ENCODE assay signal across 14 cellular contexts in genomic region chr13:48874165-48874564, GRCh38.
A peak's percentile ranks its signal among the peaks of the same experiment; 100 is the strongest.
DNase-seq lines count a peak whose midpoint lies in the region; ATAC-seq and TF ChIP-seq lines count a peak whose summit lies in the region.
"Had no signal": no experiment of that assay in that cellular context is flagged by ENCODE, and none has a peak within 500 bp of the region (broad histone marks: within the 10 kb centered on the region; RNA-seq: fewer than 3 reads in every experiment).

No MANE protein-coding gene starts in this region.

- H3K9me3 Mint-ChIP-seq in endodermal cell, result peaks cover 1% of the 10 kb centered on the region
- H3K9me3 Mint-ChIP-seq: H9 had no signal

- BruUV-seq in IMR-90 (replicated peaks; lab: Mats Ljungman, UMichigan), result no TSS peak

- peaks cover 35% of the 10 kb centered on the region for H3K4me1 Mint-ChIP-seq in endodermal cell

- H2BK120ac ChIP-seq in IMR-90 (ENCODE audit: low read depth, low read length), result no peak overlapping the region

- no peak overlapping the region for H3K18ac ChIP-seq in IMR-90 (ENCODE audit: low read depth, low read length)

- peaks cover 4% of the 10 kb centered on the region for H3K27me3 Mint-ChIP-seq in endodermal cell (ENCODE audit: insufficient read depth)

- TF ChIP-seq POLR2A in IMR-90 (IDR thresholded peaks at IDR 0.05; ENCODE audit: low read depth, low read length), result no peak

- ATAC-seq in IMR-90 (ENCODE audit: low read depth) (no peak), GM21786 (IDR thresholded peaks at IDR 0.05; ENCODE audit: unreplicated experiment) (no peak), HG02623 (IDR thresholded peaks at IDR 0.05; ENCODE audit: unreplicated experiment) (no peak), HG02973 (IDR thresholded peaks at IDR 0.05; ENCODE audit: unreplicated experiment) (no peak), GM18520 (IDR thresholded peaks at IDR 0.05; ENCODE audit: unreplicated experiment) (no peak)

- H3K4ac ChIP-seq in IMR-90 (ENCODE audit: low read depth, low read length), result no peak overlapping the region

- no peak overlapping the region for H3K27ac ChIP-seq in IMR-90 (ENCODE audit: insufficient read depth, low read length)
- no peak overlapping the region for H3K27ac ChIP-seq in endodermal cell (ENCODE audit: low read depth, low read length)
- H3K27ac ChIP-seq in hepatocyte, result no peak overlapping the region

- no peaks in the 10 kb centered on the region for H3K9me1 ChIP-seq in IMR-90 (ENCODE audit: insufficient read depth, low read length)

- in situ Hi-C loops in IMR-90 (cut with MboI; ENCODE audit: low sequenced_read_pairs), result no loop called here

- no peaks in the 10 kb centered on the region for H3K9me2 ChIP-seq in hepatocyte (replicated peaks; ENCODE audit: insufficient read depth)

- H3K9ac ChIP-seq in IMR-90 (ENCODE audit: low read depth, low read length) (no peak overlapping the region), endodermal cell (ENCODE audit: extremely low read depth, low read length, poor library complexity, severe bottlenecking) (peak overlapping the region; percentile 31)

- no peak overlapping the region for H4K91ac ChIP-seq in IMR-90 (ENCODE audit: insufficient read depth, low read depth, low read length)

- no peak overlapping the region for H2AK9ac ChIP-seq in IMR-90 (replicated peaks; ENCODE audit: low read depth, low read length, poor library complexity)

- H2BK5ac ChIP-seq in IMR-90 (ENCODE audit: low read depth, low read length, poor library complexity, severe bottlenecking), result no peak overlapping the region

- no peak overlapping the region for H2BK20ac ChIP-seq in IMR-90 (ENCODE audit: low read depth, low read length)

- H4K20me1 ChIP-seq in IMR-90 (ENCODE audit: insufficient read depth, low read length) (no peaks in the 10 kb centered on the region), hepatocyte (ENCODE audit: insufficient read depth, poor library complexity, severe bottlenecking) (no peaks in the 10 kb centered on the region)

- no peak overlapping the region for H4K8ac ChIP-seq in IMR-90 (ENCODE audit: low read depth in 2 of 2, low read length in 2 of 2)

- H3K4me1 ChIP-seq in IMR-90 (ENCODE audit: control insufficient read depth, insufficient read depth, low read length), result peaks cover 2% of the 10 kb centered on the region
- H3K4me1 ChIP-seq in endodermal cell (ENCODE audit: control insufficient read depth, insufficient read depth, low read length), result peaks cover 15% of the 10 kb centered on the region
- H3K4me1 ChIP-seq in hepatocyte (ENCODE audit: insufficient read depth), result peaks cover 6% of the 10 kb centered on the region

- H3K36me3 ChIP-seq in IMR-90 (ENCODE audit: control insufficient read depth, insufficient read depth, low read length), result no peaks in the 10 kb centered on the region
- no peaks in the 10 kb centered on the region for H3K36me3 ChIP-seq in endodermal cell (ENCODE audit: control insufficient read depth, insufficient read depth, low read length)
- H3K36me3 ChIP-seq in hepatocyte (replicated peaks; ENCODE audit: insufficient read depth, low read depth), result no peaks in the 10 kb centered on the region
- H3K36me3 ChIP-seq: BE2C had no signal

- H3K79me2 ChIP-seq in hepatocyte, result no peaks in the 10 kb centered on the region

- H3K4me3 ChIP-seq in IMR-90 (ENCODE audit: insufficient read depth, low read depth, low read length), result no peak overlapping the region
- H3K4me3 ChIP-seq in endodermal cell (ENCODE audit: low read length), result peak overlapping the region; percentile 59
- H3K4me3 ChIP-seq in hepatocyte, result no peak overlapping the region

- H3K36me3 Mint-ChIP-seq in endodermal cell (ENCODE audit: low read depth), result no peaks in the 10 kb centered on the region

- TF ChIP-seq CTCF in IMR-90 (conservative IDR thresholded peaks at IDR 0.05; ENCODE audit: low read depth, low read length), result no peak
- TF ChIP-seq CTCF in endodermal cell (conservative IDR thresholded peaks at IDR 0.05), result no peak
- TF ChIP-seq CTCF in hepatocyte (IDR thresholded peaks at IDR 0.05; ENCODE audit: poor library complexity), result no peak

- DNase-seq in IMR-90, result no peak
- peak; percentile 56 for DNase-seq in endodermal cell
- DNase-seq in hepatocyte (ENCODE audit: low spot score), result peak; percentile 12
- DNase-seq: KBM-7; NCI-H1092 treated with DMSO at 0.1 percent for 48 hours; NCI-H1694; NCI-H69; NK-92 treated with Interleukin-12 subunit alpha and Interleukin-12 subunit beta, amount 100 ng/mL, for 24 hours had no signal

- no peak overlapping the region for H3K14ac ChIP-seq in IMR-90 (replicated peaks; ENCODE audit: low read depth, low read length)

- no peak for TF ChIP-seq RAD21 in IMR-90 (IDR thresholded peaks at IDR 0.05; ENCODE audit: low read length)

- intact Hi-C loops in IMR-90 (cut with micrococcal nuclease), result no loop called here

- H2BK15ac ChIP-seq in IMR-90 (ENCODE audit: low read depth, low read length), result no peak overlapping the region

- H3K4me3 Mint-ChIP-seq in endodermal cell, result peak overlapping the region; percentile 5

- peak overlapping the region; percentile 1; the same call in 1 of the 2 replicates for H2AK5ac ChIP-seq in IMR-90 (ENCODE audit: low read depth, low read length)

- CTCF ChIA-PET in IMR-90 (lab: Yijun Ruan, JAX), result no interaction called here

- no peak overlapping the region for H3K4me2 ChIP-seq in IMR-90 (ENCODE audit: low read depth, low read length)
- no peak overlapping the region for H3K4me2 ChIP-seq in hepatocyte

- WGBS in IMR-90 (ENCODE audit: extremely low coverage in 2 of 2, insufficient read length in 1 of 2), 2 experiments, result no CpG with 5 or more reads among the region's 3 CpGs
- WGBS in endodermal cell (ENCODE audit: insufficient coverage in 1 of 2, insufficient read length in 1 of 2), 2 experiments, result 66% methylated on average over 3 of the region's 3 CpGs; no CpG with 5 or more reads in 1 of the 2 experiments
- 50% methylated on average over 3 of the region's 3 CpGs for WGBS in hepatocyte (ENCODE audit: low lambda C conversion rate, missing lambda C conversion rate)

- H3K9me3 ChIP-seq in IMR-90 (ENCODE audit: control insufficient read depth, insufficient read depth, low read length) (no peaks in the 10 kb centered on the region), endodermal cell (ENCODE audit: control insufficient read depth, low read length) (peaks cover 26% of the 10 kb centered on the region), hepatocyte (ENCODE audit: low read depth) (no peaks in the 10 kb centered on the region)
- H3K9me3 ChIP-seq: BE2C had no signal

- H3K56ac ChIP-seq in IMR-90 (ENCODE audit: extremely low read depth, insufficient read depth, low read length), result no peak overlapping the region

- no peaks in the 10 kb centered on the region for H3K79me1 ChIP-seq in IMR-90 (ENCODE audit: low read depth in 1 of 2, low read length in 2 of 2)

- H2AFZ ChIP-seq in IMR-90 (replicated peaks; ENCODE audit: low read length, poor library complexity), result no peak overlapping the region
- H2AFZ ChIP-seq in hepatocyte, result no peak overlapping the region

- H3K27ac Mint-ChIP-seq in endodermal cell, result peak overlapping the region; percentile 63
- H3K27ac Mint-ChIP-seq: H9 had no signal

- H4K5ac ChIP-seq in IMR-90 (ENCODE audit: low read depth, low read length), result no peak overlapping the region

- H3K27me3 ChIP-seq in IMR-90 (ENCODE audit: control insufficient read depth, insufficient read depth, low read length) (peaks cover 13% of the 10 kb centered on the region), endodermal cell (ENCODE audit: control insufficient read depth, insufficient read depth, low read length, poor library complexity, severe bottlenecking) (peaks cover 6% of the 10 kb centered on the region), hepatocyte (peaks cover 26% of the 10 kb centered on the region)
- H3K27me3 ChIP-seq: BE2C had no signal

- POLR2A ChIA-PET in IMR-90 (lab: Charles Lee; ENCODE audit: unreplicated experiment), result no interaction called here

- H3K23ac ChIP-seq in IMR-90 (ENCODE audit: low read depth, low read length), result no peak overlapping the region

- dilution Hi-C loops in IMR-90 (cut with HindIII; ENCODE audit: low sequenced_read_pairs, unreplicated experiment), result no loop called here

TF ChIP-seq in IMR-90, 13 proteins besides CTCF, POLR2A, EP300 and RAD21:
- TF ChIP-seq MAZ (IDR thresholded peaks at IDR 0.05; ENCODE audit: borderline replicate concordance, low read depth, low read length), result no peak
- no peak for TF ChIP-seq ELK1 (IDR thresholded peaks at IDR 0.05; ENCODE audit: borderline replicate concordance, low read depth, low read length)
- TF ChIP-seq MXI1 (IDR thresholded peaks at IDR 0.05; ENCODE audit: borderline replicate concordance, low read depth, low read length), result no peak
- TF ChIP-seq CEBPB (IDR thresholded peaks at IDR 0.05; ENCODE audit: low read depth, low read length), result no peak
- TF ChIP-seq SMC3 (IDR thresholded peaks at IDR 0.05; ENCODE audit: low read depth, low read length), result no peak
- TF ChIP-seq NFE2L2 (IDR thresholded peaks at IDR 0.05; ENCODE audit: low read depth, low read length), result no peak
- TF ChIP-seq CHD1 (IDR thresholded peaks at IDR 0.05; ENCODE audit: low read depth, low read length), result no peak
- no peak for TF ChIP-seq BHLHE40 (IDR thresholded peaks at IDR 0.05; ENCODE audit: low read depth, low read length)
- TF ChIP-seq, protein P1, sequence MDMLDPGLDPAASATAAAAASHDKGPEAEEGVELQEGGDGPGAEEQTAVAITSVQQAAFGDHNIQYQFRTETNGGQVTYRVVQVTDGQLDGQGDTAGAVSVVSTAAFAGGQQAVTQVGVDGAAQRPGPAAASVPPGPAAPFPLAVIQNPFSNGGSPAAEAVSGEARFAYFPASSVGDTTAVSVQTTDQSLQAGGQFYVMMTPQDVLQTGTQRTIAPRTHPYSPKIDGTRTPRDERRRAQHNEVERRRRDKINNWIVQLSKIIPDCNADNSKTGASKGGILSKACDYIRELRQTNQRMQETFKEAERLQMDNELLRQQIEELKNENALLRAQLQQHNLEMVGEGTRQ (IDR thresholded peaks at IDR 0.05; ENCODE audit: low read depth, low read length), result no peak
- TF ChIP-seq RCOR1 (IDR thresholded peaks at IDR 0.05; ENCODE audit: insufficient replicate concordance, low read length), result no peak
- TF ChIP-seq MAFK (IDR thresholded peaks at IDR 0.05; ENCODE audit: low read depth, low read length), result no peak
- TF ChIP-seq FOS (IDR thresholded peaks at IDR 0.05; ENCODE audit: low read depth, low read length), result no peak
- TF ChIP-seq RFX5 (IDR thresholded peaks at IDR 0.05; ENCODE audit: low read depth, low read length), result no peak
